Comparison of ENCODE assay signal across 1 cellular context in the genomic region with DNA sequence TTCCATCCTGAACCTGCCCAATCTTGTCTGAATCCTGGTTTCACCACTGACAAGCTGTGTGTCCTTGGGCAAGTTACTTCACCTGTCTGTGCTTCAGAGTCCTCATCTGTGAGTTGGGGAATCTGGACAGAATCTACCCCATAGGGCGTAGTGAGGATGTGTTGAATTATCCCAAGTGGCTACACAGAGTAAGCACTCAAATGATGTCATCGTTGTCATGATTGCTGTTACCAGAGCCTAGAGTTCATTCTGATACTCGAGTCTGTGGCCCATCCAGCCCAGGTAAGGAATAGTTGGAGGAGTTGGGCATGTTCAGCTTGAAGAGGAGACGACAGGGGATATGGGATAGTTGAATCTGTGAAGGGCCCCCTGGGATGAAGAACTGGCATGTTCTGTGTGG.
TF ChIP-seq lines count a peak whose summit lies in the region.

No MANE protein-coding gene starts in this region.

TF ChIP-seq in K562, 482 proteins besides CTCF, POLR2A, EP300 and RAD21:
- TF ChIP-seq ZBTB8A (IDR thresholded peaks at IDR 0.05; ENCODE audit: partially characterized antibody), result no peak
- TF ChIP-seq, protein P1, sequence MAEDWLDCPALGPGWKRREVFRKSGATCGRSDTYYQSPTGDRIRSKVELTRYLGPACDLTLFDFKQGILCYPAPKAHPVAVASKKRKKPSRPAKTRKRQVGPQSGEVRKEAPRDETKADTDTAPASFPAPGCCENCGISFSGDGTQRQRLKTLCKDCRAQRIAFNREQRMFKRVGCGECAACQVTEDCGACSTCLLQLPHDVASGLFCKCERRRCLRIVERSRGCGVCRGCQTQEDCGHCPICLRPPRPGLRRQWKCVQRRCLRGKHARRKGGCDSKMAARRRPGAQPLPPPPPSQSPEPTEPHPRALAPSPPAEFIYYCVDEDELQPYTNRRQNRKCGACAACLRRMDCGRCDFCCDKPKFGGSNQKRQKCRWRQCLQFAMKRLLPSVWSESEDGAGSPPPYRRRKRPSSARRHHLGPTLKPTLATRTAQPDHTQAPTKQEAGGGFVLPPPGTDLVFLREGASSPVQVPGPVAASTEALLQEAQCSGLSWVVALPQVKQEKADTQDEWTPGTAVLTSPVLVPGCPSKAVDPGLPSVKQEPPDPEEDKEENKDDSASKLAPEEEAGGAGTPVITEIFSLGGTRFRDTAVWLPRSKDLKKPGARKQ (CRISPR knock-in tag; IDR thresholded peaks at IDR 0.05), result no peak
- TF ChIP-seq, protein P2, sequence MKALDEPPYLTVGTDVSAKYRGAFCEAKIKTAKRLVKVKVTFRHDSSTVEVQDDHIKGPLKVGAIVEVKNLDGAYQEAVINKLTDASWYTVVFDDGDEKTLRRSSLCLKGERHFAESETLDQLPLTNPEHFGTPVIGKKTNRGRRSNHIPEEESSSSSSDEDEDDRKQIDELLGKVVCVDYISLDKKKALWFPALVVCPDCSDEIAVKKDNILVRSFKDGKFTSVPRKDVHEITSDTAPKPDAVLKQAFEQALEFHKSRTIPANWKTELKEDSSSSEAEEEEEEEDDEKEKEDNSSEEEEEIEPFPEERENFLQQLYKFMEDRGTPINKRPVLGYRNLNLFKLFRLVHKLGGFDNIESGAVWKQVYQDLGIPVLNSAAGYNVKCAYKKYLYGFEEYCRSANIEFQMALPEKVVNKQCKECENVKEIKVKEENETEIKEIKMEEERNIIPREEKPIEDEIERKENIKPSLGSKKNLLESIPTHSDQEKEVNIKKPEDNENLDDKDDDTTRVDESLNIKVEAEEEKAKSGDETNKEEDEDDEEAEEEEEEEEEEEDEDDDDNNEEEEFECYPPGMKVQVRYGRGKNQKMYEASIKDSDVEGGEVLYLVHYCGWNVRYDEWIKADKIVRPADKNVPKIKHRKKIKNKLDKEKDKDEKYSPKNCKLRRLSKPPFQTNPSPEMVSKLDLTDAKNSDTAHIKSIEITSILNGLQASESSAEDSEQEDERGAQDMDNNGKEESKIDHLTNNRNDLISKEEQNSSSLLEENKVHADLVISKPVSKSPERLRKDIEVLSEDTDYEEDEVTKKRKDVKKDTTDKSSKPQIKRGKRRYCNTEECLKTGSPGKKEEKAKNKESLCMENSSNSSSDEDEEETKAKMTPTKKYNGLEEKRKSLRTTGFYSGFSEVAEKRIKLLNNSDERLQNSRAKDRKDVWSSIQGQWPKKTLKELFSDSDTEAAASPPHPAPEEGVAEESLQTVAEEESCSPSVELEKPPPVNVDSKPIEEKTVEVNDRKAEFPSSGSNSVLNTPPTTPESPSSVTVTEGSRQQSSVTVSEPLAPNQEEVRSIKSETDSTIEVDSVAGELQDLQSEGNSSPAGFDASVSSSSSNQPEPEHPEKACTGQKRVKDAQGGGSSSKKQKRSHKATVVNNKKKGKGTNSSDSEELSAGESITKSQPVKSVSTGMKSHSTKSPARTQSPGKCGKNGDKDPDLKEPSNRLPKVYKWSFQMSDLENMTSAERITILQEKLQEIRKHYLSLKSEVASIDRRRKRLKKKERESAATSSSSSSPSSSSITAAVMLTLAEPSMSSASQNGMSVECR (CRISPR knock-in tag; IDR thresholded peaks at IDR 0.05), result no peak
- TF ChIP-seq, protein P3, sequence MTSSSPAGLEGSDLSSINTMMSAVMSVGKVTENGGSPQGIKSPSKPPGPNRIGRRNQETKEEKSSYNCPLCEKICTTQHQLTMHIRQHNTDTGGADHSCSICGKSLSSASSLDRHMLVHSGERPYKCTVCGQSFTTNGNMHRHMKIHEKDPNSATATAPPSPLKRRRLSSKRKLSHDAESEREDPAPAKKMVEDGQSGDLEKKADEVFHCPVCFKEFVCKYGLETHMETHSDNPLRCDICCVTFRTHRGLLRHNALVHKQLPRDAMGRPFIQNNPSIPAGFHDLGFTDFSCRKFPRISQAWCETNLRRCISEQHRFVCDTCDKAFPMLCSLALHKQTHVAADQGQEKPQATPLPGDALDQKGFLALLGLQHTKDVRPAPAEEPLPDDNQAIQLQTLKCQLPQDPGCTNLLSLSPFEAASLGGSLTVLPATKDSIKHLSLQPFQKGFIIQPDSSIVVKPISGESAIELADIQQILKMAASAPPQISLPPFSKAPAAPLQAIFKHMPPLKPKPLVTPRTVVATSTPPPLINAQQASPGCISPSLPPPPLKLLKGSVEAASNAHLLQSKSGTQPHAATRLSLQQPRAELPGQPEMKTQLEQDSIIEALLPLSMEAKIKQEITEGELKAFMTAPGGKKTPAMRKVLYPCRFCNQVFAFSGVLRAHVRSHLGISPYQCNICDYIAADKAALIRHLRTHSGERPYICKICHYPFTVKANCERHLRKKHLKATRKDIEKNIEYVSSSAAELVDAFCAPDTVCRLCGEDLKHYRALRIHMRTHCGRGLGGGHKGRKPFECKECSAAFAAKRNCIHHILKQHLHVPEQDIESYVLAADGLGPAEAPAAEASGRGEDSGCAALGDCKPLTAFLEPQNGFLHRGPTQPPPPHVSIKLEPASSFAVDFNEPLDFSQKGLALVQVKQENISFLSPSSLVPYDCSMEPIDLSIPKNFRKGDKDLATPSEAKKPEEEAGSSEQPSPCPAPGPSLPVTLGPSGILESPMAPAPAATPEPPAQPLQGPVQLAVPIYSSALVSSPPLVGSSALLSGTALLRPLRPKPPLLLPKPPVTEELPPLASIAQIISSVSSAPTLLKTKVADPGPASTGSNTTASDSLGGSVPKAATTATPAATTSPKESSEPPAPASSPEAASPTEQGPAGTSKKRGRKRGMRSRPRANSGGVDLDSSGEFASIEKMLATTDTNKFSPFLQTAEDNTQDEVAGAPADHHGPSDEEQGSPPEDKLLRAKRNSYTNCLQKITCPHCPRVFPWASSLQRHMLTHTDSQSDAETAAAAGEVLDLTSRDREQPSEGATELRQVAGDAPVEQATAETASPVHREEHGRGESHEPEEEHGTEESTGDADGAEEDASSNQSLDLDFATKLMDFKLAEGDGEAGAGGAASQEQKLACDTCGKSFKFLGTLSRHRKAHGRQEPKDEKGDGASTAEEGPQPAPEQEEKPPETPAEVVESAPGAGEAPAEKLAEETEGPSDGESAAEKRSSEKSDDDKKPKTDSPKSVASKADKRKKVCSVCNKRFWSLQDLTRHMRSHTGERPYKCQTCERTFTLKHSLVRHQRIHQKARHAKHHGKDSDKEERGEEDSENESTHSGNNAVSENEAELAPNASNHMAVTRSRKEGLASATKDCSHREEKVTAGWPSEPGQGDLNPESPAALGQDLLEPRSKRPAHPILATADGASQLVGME (CRISPR knock-in tag; IDR thresholded peaks at IDR 0.05), result no peak
- TF ChIP-seq RBM25 (IDR thresholded peaks at IDR 0.05; ENCODE audit: low read depth, low read length, severe bottlenecking), result peak; percentile 39
- no peak for TF ChIP-seq NELFE (IDR thresholded peaks at IDR 0.05; ENCODE audit: insufficient read depth, insufficient read length)
- TF ChIP-seq HDAC3 (IDR thresholded peaks at IDR 0.05; ENCODE audit: borderline replicate concordance, partially characterized antibody), result no peak
- 0 out of 2 replicates have a peak, but pooled peaks have one; percentile 17 for TF ChIP-seq ATF7 (IDR thresholded peaks at IDR 0.05)
- TF ChIP-seq ZFP36 (IDR thresholded peaks at IDR 0.05; ENCODE audit: low read depth, low read length, partially characterized antibody), result peak; percentile 4
- no peak for TF ChIP-seq MTA2 (IDR thresholded peaks at IDR 0.05; ENCODE audit: low read depth)
- TF ChIP-seq, protein P4, sequence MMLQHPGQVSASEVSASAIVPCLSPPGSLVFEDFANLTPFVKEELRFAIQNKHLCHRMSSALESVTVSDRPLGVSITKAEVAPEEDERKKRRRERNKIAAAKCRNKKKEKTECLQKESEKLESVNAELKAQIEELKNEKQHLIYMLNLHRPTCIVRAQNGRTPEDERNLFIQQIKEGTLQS (IDR thresholded peaks at IDR 0.05), result peak; percentile 61
- TF ChIP-seq, protein P4 (CRISPR knock-in tag; conservative IDR thresholded peaks at IDR 0.05), result no peak
